8 cellular contexts compared by ENCODE assay signal in the genomic region with DNA sequence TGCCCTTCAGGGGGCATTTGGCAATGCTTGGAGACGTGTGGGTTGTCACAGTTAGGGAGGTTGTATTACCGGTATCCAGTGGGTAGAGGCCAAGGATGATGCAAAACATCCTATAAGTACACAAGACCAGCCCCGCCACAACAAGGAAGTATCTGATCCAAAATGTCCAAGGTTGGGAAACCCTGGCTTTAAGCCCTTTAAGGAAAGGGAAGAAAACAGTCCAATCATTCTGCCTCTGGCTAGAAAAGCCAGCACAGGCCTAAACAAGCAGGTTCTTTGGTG. TPM values are rescaled to one million over a fixed set of nuclear protein-coding genes. Genes with fewer than 3 reads are reported as not detected.
DNase-seq lines count a peak whose midpoint lies in the region; ATAC-seq, FAIRE-seq and TF ChIP-seq lines count a peak whose summit lies in the region.

No MANE protein-coding gene starts in this region.

- DNase-seq in LoVo (ENCODE audit: low spot score) (peak; percentile 85), bronchial epithelial cell (ENCODE audit: low read depth) (peak; percentile 98), mesenchymal stem cell (peak; percentile 92), AG08395 (ENCODE audit: low spot score) (no peak), superior temporal gyrus (ENCODE audit: extremely low spot score) (no peak)

- H3K27ac ChIP-seq in ACC112 (ENCODE audit: low read depth, low read length), result peak overlapping the region; percentile 95
- H3K27ac ChIP-seq in mesenchymal stem cell (ENCODE audit: low read length, poor library complexity, severe bottlenecking), result peak overlapping the region; percentile 100

- ATAC-seq in HG02938 (IDR thresholded peaks at IDR 0.05; ENCODE audit: unreplicated experiment) (no peak), GM19452 (IDR thresholded peaks at IDR 0.05; ENCODE audit: unreplicated experiment) (no peak)

- H2AK5ac ChIP-seq in mesenchymal stem cell (ENCODE audit: low read length, severe bottlenecking), result peak overlapping the region; percentile 95

- H3K27me3 ChIP-seq in ACC112 (ENCODE audit: insufficient read depth, low read length), result no peaks in the 10 kb centered on the region
- no peaks in the 10 kb centered on the region for H3K27me3 ChIP-seq in bronchial epithelial cell (ENCODE audit: control insufficient read depth, insufficient read depth, low read length)
- H3K27me3 ChIP-seq in mesenchymal stem cell (ENCODE audit: control insufficient read depth in 1 of 2, insufficient read depth in 1 of 2, low read length in 2 of 2), result no peaks in the 10 kb centered on the region

- peak overlapping the region; percentile 44 to 100 for H3K18ac ChIP-seq in mesenchymal stem cell (ENCODE audit: low read depth in 1 of 2, low read length in 2 of 2)

- H4K91ac ChIP-seq in mesenchymal stem cell (ENCODE audit: low read length), result peak overlapping the region; percentile 71

- no peaks in the 10 kb centered on the region for H3K9me3 ChIP-seq in mesenchymal stem cell (ENCODE audit: control insufficient read depth, low read length)

- H3K23ac ChIP-seq in mesenchymal stem cell (ENCODE audit: low read length in 2 of 2), result no peak overlapping the region

- no peak overlapping the region for H2BK15ac ChIP-seq in mesenchymal stem cell (ENCODE audit: low read depth, poor library complexity, severe bottlenecking)

- H3K79me2 ChIP-seq in ACC112 (ENCODE audit: control insufficient read depth, insufficient read depth, low read length, unreplicated experiment), result peaks cover 19% of the 10 kb centered on the region

- H3K36me3 ChIP-seq in ACC112 (ENCODE audit: insufficient read depth, low read length), result no peaks in the 10 kb centered on the region
- no peaks in the 10 kb centered on the region for H3K36me3 ChIP-seq in bronchial epithelial cell (ENCODE audit: control insufficient read depth, insufficient read depth, low read length)
- H3K36me3 ChIP-seq in mesenchymal stem cell (ENCODE audit: control insufficient read depth in 1 of 2, insufficient read depth in 2 of 2, low read depth in 1 of 2, low read length in 2 of 2), result no peaks in the 10 kb centered on the region

- 36% methylated on average over 1 of the region's 3 CpGs for WGBS in mesenchymal stem cell

- H3K9ac ChIP-seq in mesenchymal stem cell (ENCODE audit: low read length), result peak overlapping the region; percentile 88

- H3K4me1 ChIP-seq in ACC112 (ENCODE audit: control insufficient read depth, insufficient read depth, low read length, unreplicated experiment) (peaks cover 60% of the 10 kb centered on the region), mesenchymal stem cell (ENCODE audit: control insufficient read depth, insufficient read depth, low read depth, low read length) (peaks cover 41% of the 10 kb centered on the region)

- no peak overlapping the region for H3K14ac ChIP-seq in mesenchymal stem cell (ENCODE audit: low read length in 2 of 2)

- H2AFZ ChIP-seq in ACC112 (ENCODE audit: low read length, unreplicated experiment) (peak overlapping the region; percentile 40), mesenchymal stem cell (ENCODE audit: low read depth, low read length) (no peak overlapping the region)

- TF ChIP-seq CTCF in bronchial epithelial cell (IDR thresholded peaks at IDR 0.05; ENCODE audit: insufficient read depth, low read length, severe bottlenecking), result no peak

- H3K4me3 ChIP-seq in ACC112 (ENCODE audit: low read depth, low read length) (peak overlapping the region; percentile 8; the same call in 1 of the 2 replicates), bronchial epithelial cell (ENCODE audit: low read depth, low read length) (no peak overlapping the region), mesenchymal stem cell (ENCODE audit: insufficient read depth in 1 of 2, low read depth in 1 of 2, low read length in 2 of 2) (no peak overlapping the region)

- H4K8ac ChIP-seq in mesenchymal stem cell (ENCODE audit: low read length), result peak overlapping the region; percentile 52

- no peak for FAIRE-seq in bronchial epithelial cell (lab: Jason Lieb, UNC)

- H2BK120ac ChIP-seq in mesenchymal stem cell (ENCODE audit: low read depth, low read length), result peak overlapping the region; percentile 93

- peak overlapping the region; percentile 100 for H2BK5ac ChIP-seq in mesenchymal stem cell (ENCODE audit: low read depth, low read length, poor library complexity, severe bottlenecking)

- peak overlapping the region; percentile 68 to 96 for H3K4ac ChIP-seq in mesenchymal stem cell (ENCODE audit: low read depth in 1 of 2, low read length in 2 of 2)

- H3K79me1 ChIP-seq in mesenchymal stem cell (replicated peaks; ENCODE audit: low read length, poor library complexity, severe bottlenecking), result no peaks in the 10 kb centered on the region

- H3K4me2 ChIP-seq in mesenchymal stem cell (ENCODE audit: low read length, poor library complexity, severe bottlenecking), result no peak overlapping the region

- H2BK12ac ChIP-seq in mesenchymal stem cell (ENCODE audit: low read length in 2 of 2), result peak overlapping the region; percentile 86 to 99

RNA-seq across cellular contexts. Expression of a gene that starts 3.6 kb away (rescaled TPM):
- 13.4 and 14.7 TPM in 2 replicates for total RNA-seq in bronchial epithelial cell
- polyA plus RNA-seq in mesenchymal stem cell (2013, experiment 1 of 2), result 21.6 TPM
- 24.4 TPM for polyA plus RNA-seq in mesenchymal stem cell (2013, experiment 2 of 2)

Comparison
In these comparisons a context has a peak if more than half of its experiments do, and no peak if none do; other contexts are left out.
1. DNase-seq: peak in LoVo (single experiment), bronchial epithelial cell (single experiment) and mesenchymal stem cell (single experiment); none in AG08395 (single experiment) and superior temporal gyrus (single experiment).